10 cellular contexts compared by ENCODE assay signal in the genomic region with DNA sequence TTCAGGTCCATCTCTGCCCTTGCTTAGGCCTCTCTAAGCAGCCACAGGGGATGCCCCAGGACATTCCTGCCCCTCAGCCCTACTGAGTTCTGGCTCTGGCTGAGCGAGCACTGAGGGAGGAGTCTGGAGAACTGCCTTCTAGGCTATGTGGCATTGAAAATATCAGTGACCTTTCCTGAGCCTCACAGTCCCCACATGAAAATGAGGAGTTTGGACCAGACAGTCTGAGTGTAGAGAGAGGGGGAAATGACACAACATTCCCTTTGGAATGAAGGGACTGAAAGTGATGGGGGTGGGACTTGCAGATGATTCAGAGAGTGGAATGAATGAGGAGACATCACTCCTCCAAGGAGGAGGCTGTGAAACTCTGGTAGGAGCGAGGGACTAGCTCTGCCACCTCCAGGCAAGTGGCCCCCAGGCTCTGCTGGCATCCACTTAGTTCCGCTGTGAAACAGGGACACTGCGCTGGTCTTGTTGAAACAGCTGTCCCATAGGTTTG. TPM values are rescaled to one million over a fixed set of nuclear protein-coding genes. Genes with fewer than 3 reads are reported as not detected.
DNase-seq lines count a peak whose midpoint lies in the region; ATAC-seq and TF ChIP-seq lines count a peak whose summit lies in the region.
"Had no signal": no experiment of that assay in that cellular context is flagged by ENCODE, and none has a peak within 500 bp of the region (broad histone marks: within the 10 kb centered on the region; RNA-seq: fewer than 3 reads in every experiment).

No MANE protein-coding gene starts in this region.

- peak overlapping the region; percentile 1 for H3K27ac Mint-ChIP-seq in type B pancreatic cell
- H3K27ac Mint-ChIP-seq in activated T-helper 17 cell treated with anti-CD3 and anti-CD28 coated beads, Interleukin-2, amount 50 U/mL, for 72 hours: no peak overlapping the region

- dilution Hi-C loops in mammary epithelial cell (cut with HindIII; ENCODE audit: low sequenced_read_pairs): no loop called here

- peaks cover 47% of the 10 kb centered on the region for H3K4me1 Mint-ChIP-seq in type B pancreatic cell (ENCODE audit: unreplicated experiment)
- no peaks in the 10 kb centered on the region for H3K4me1 Mint-ChIP-seq in activated T-helper 17 cell treated with anti-CD3 and anti-CD28 coated beads, Interleukin-2, amount 50 U/mL, for 72 hours

- H3K4me3 Mint-ChIP-seq in type B pancreatic cell: peak overlapping the region; percentile 7
- no peak overlapping the region for H3K4me3 Mint-ChIP-seq in activated T-helper 17 cell treated with anti-CD3 and anti-CD28 coated beads, Interleukin-2, amount 50 U/mL, for 72 hours

- H3K4me1 ChIP-seq in mammary epithelial cell (ENCODE audit: insufficient read depth, low read length): peaks cover 19% of the 10 kb centered on the region

- no peak overlapping the region for H2AFZ ChIP-seq in mammary epithelial cell (ENCODE audit: low read depth, low read length)

- H3K9me3 ChIP-seq in mammary epithelial cell (replicated peaks; ENCODE audit: insufficient read depth, low read length): no peaks in the 10 kb centered on the region

- H3K4me2 ChIP-seq in mammary epithelial cell (ENCODE audit: insufficient read depth, low read depth, low read length): no peak overlapping the region
- H3K4me2 ChIP-seq: KMS-11 had no signal

- CTCF ChIA-PET in mammary epithelial cell (lab: Charles Lee; ENCODE audit: low non-redundant PET): no interaction called here

- ATAC-seq in activated T-helper 17 cell treated with anti-CD3 and anti-CD28 coated beads, Interleukin-2, amount 50 U/mL, for 72 hours (replicated peaks): no peak
- ATAC-seq in HG03135 (IDR thresholded peaks at IDR 0.05; ENCODE audit: unreplicated experiment): no peak

- peaks cover 17% of the 10 kb centered on the region for H3K27me3 Mint-ChIP-seq in type B pancreatic cell
- peaks cover 26% of the 10 kb centered on the region for H3K27me3 Mint-ChIP-seq in activated T-helper 17 cell treated with anti-CD3 and anti-CD28 coated beads, Interleukin-2, amount 50 U/mL, for 72 hours

- no peak overlapping the region for H3K27ac ChIP-seq in mammary epithelial cell (ENCODE audit: insufficient read depth, low read depth, low read length)
- H3K27ac ChIP-seq: KMS-11 had no signal

- no peak for TF ChIP-seq CTCF in mammary epithelial cell (conservative IDR thresholded peaks at IDR 0.05 in 1 of 2, IDR thresholded peaks at IDR 0.05 in 1 of 2; ENCODE audit: extremely low read depth in 1 of 2, insufficient read depth in 1 of 2, low read depth in 1 of 2, low read length in 2 of 2)
- TF ChIP-seq CTCF in type B pancreatic cell (conservative IDR thresholded peaks at IDR 0.05): no peak

- intact Hi-C loops in mammary epithelial cell (cut with micrococcal nuclease): no loop called here

- H3K79me2 ChIP-seq in mammary epithelial cell (ENCODE audit: insufficient read depth, low read length): no peaks in the 10 kb centered on the region

- 75% methylated on average over 4 of the region's 4 CpGs for WGBS in mammary epithelial cell (ENCODE audit: low coverage, missing lambda C conversion rate)

- no peaks in the 10 kb centered on the region for H3K27me3 ChIP-seq in mammary epithelial cell (ENCODE audit: insufficient read depth, low read length)

- DNase-seq in HS-5 (ENCODE audit: low read depth) (peak; percentile 76), mammary epithelial cell (peak; percentile 8), kidney tubule cell (ENCODE audit: low spot score) (peak; percentile 91), type B pancreatic cell (ENCODE audit: extremely low spot score, unreplicated experiment) (no peak), HuH-7.5 (ENCODE audit: low spot score) (no peak), nucleus accumbens (lab: John Stamatoyannopoulos, UW) (no peak)

- H3K9me3 Mint-ChIP-seq in type B pancreatic cell: no peaks in the 10 kb centered on the region
- H3K9me3 Mint-ChIP-seq in activated T-helper 17 cell treated with anti-CD3 and anti-CD28 coated beads, Interleukin-2, amount 50 U/mL, for 72 hours: no peaks in the 10 kb centered on the region

- no peak overlapping the region for H3K9ac ChIP-seq in mammary epithelial cell (ENCODE audit: insufficient read depth, low read length)
- H3K9ac ChIP-seq: KMS-11 had no signal

- no peaks in the 10 kb centered on the region for H4K20me1 ChIP-seq in mammary epithelial cell (ENCODE audit: insufficient read depth, low read length)

- no TSS peak for BruUV-seq in mammary epithelial cell (replicated peaks; lab: Mats Ljungman, UMichigan)

- H3K4me3 ChIP-seq in mammary epithelial cell (replicated peaks in 1 of 3; ENCODE audit: insufficient read depth in 1 of 3, low read depth in 2 of 3, low read length in 3 of 3): no peak overlapping the region

- in situ Hi-C loops in mammary epithelial cell (cut with MboI; ENCODE audit: low sequenced_read_pairs in 2 of 2): no loop called here

- H3K36me3 ChIP-seq in mammary epithelial cell (ENCODE audit: insufficient read depth, low read length): no peaks in the 10 kb centered on the region

- H3K36me3 Mint-ChIP-seq in type B pancreatic cell: no peaks in the 10 kb centered on the region
- H3K36me3 Mint-ChIP-seq in activated T-helper 17 cell treated with anti-CD3 and anti-CD28 coated beads, Interleukin-2, amount 50 U/mL, for 72 hours (ENCODE audit: low read depth): no peaks in the 10 kb centered on the region

RNA-seq across cellular contexts. Expression of gene TNS1, which starts 8.0 kb away (rescaled TPM):
- total RNA-seq in mammary epithelial cell: 10 to 100 TPM in 1 of 2 donors, under 1 TPM in 1; 0.80 to 20.0 TPM
- polyA plus RNA-seq in mammary epithelial cell: 0.46 TPM
- 11.9 TPM for polyA minus RNA-seq in mammary epithelial cell
- total RNA-seq in type B pancreatic cell (ENCODE audit: low replicate concordance): 59.2 and 87.5 TPM in 2 replicates
- 10 to 100 TPM in 1 of 2 donors, 1 to 10 TPM in 1; 4.4 to 44.9 TPM for total RNA-seq in activated T-helper 17 cell treated with anti-CD3 and anti-CD28 coated beads, Interleukin-2, amount 50 U/mL, for 72 hours
- total RNA-seq: NCI-H460 had no signal

Comparison
In these comparisons a context has a peak if more than half of its experiments do, and no peak if none do; other contexts are left out.
1. DNase-seq: peak in HS-5 (single experiment), mammary epithelial cell (single experiment) and kidney tubule cell (single experiment); none in type B pancreatic cell (single experiment), HuH-7.5 (single experiment) and nucleus accumbens (0 of 56).